In genomic region chr4:52546449-52546848, GRCh38 we compare ENCODE assay signal across 25 cellular contexts.
"Had no signal": no experiment of that assay in that cellular context is flagged by ENCODE, and none has a peak within 500 bp of the region (broad histone marks: within the 10 kb centered on the region; RNA-seq: fewer than 3 reads in every experiment).

No MANE protein-coding gene starts in this region.

- H3K4me3 Mint-ChIP-seq: activated CD4-positive, alpha-beta memory T cell treated with anti-CD3 and anti-CD28 coated beads for 36 hours; activated CD4-positive, alpha-beta T cell treated with anti-CD3 and anti-CD28 coated beads, Interleukin-2, amount 10 ng/mL, durations not matched to agents 24 days and 14 days; activated naive CD4-positive, alpha-beta T cell treated with anti-CD3 and anti-CD28 coated beads for 36 hours; activated naive CD8-positive, alpha-beta T cell treated with anti-CD3 and anti-CD28 coated beads, Interleukin-2, amount 10 ng/mL, durations not matched to agents 7 days and 5 days; activated T-helper 1 cell treated with anti-CD3 and anti-CD28 coated beads, Interleukin-12 subunit alpha, Interleukin-12 subunit beta, Interleukin-2, Interleukin-4 antibody, amounts not matched to agents 30 ng/mL and 10 ng/mL and 1 ng/mL, durations not matched to agents 14 hours and 24 hours and 36 hours; natural killer cell treated with Interleukin-12 subunit alpha and Interleukin-12 subunit beta and Interleukin-15 and Interleukin-18, amount 100 ng/mL, for 72 hours; stimulated activated effector memory CD8-positive, alpha-beta T cell treated with anti-CD3 and anti-CD28 coated beads, Interleukin-12 subunit alpha, Interleukin-12 subunit beta, amount 100 ng/mL, for 72 hours; stimulated activated naive CD8-positive, alpha-beta T cell treated with anti-CD3 and anti-CD28 coated beads, Interleukin-15, Interleukin-2, amounts not matched to agents 100 ng/mL and 50 ng/mL, for 24 hours; T-helper 17 cell; type B pancreatic cell had no signal

- H3K36me3 ChIP-seq: brain microvascular endothelial cell, uterus had no signal

- H3K4me3 ChIP-seq: mucosa of descending colon, skin epidermis, uterus had no signal

- H3K36me3 Mint-ChIP-seq: activated CD4-positive, alpha-beta memory T cell treated with anti-CD3 and anti-CD28 coated beads for 36 hours; activated naive CD8-positive, alpha-beta T cell treated with anti-CD3 and anti-CD28 coated beads, Interleukin-2, amount 10 ng/mL, durations not matched to agents 7 days and 5 days; natural killer cell treated with Interleukin-12 subunit alpha and Interleukin-12 subunit beta and Interleukin-15 and Interleukin-18, amount 100 ng/mL, for 72 hours; stimulated activated effector memory CD8-positive, alpha-beta T cell treated with anti-CD3 and anti-CD28 coated beads, Interleukin-12 subunit alpha, Interleukin-12 subunit beta, amount 100 ng/mL, for 72 hours; type B pancreatic cell had no signal

- H3K27ac Mint-ChIP-seq: activated CD4-positive, alpha-beta memory T cell treated with anti-CD3 and anti-CD28 coated beads for 36 hours; activated CD4-positive, alpha-beta T cell treated with anti-CD3 and anti-CD28 coated beads, Interleukin-2, amount 10 ng/mL, durations not matched to agents 24 days and 14 days; activated naive CD4-positive, alpha-beta T cell treated with anti-CD3 and anti-CD28 coated beads for 36 hours; activated naive CD8-positive, alpha-beta T cell treated with anti-CD3 and anti-CD28 coated beads, Interleukin-2, amount 10 ng/mL, durations not matched to agents 7 days and 5 days; activated T-helper 1 cell treated with anti-CD3 and anti-CD28 coated beads, Interleukin-12 subunit alpha, Interleukin-12 subunit beta, Interleukin-2, Interleukin-4 antibody, amounts not matched to agents 30 ng/mL and 10 ng/mL and 1 ng/mL, durations not matched to agents 14 hours and 24 hours and 36 hours; natural killer cell treated with Interleukin-12 subunit alpha and Interleukin-12 subunit beta and Interleukin-15 and Interleukin-18, amount 100 ng/mL, for 72 hours; stimulated activated effector memory CD8-positive, alpha-beta T cell treated with anti-CD3 and anti-CD28 coated beads, Interleukin-12 subunit alpha, Interleukin-12 subunit beta, amount 100 ng/mL, for 72 hours; stimulated activated naive CD8-positive, alpha-beta T cell treated with anti-CD3 and anti-CD28 coated beads, Interleukin-15, Interleukin-2, amounts not matched to agents 100 ng/mL and 50 ng/mL, for 24 hours; T-helper 17 cell; type B pancreatic cell had no signal

- H3K4me1 ChIP-seq: uterus had no signal

- H3K27ac ChIP-seq: brain microvascular endothelial cell, skin epidermis, uterus had no signal

- H3K27me3 Mint-ChIP-seq: type B pancreatic cell had no signal

- H3K9me3 Mint-ChIP-seq: activated CD4-positive, alpha-beta memory T cell treated with anti-CD3 and anti-CD28 coated beads for 36 hours; activated CD4-positive, alpha-beta T cell treated with anti-CD3 and anti-CD28 coated beads, Interleukin-2, amount 10 ng/mL, durations not matched to agents 24 days and 14 days; activated naive CD4-positive, alpha-beta T cell treated with anti-CD3 and anti-CD28 coated beads for 36 hours; activated naive CD8-positive, alpha-beta T cell treated with anti-CD3 and anti-CD28 coated beads, Interleukin-2, amount 10 ng/mL, durations not matched to agents 7 days and 5 days; activated T-helper 1 cell treated with anti-CD3 and anti-CD28 coated beads, Interleukin-12 subunit alpha, Interleukin-12 subunit beta, Interleukin-2, Interleukin-4 antibody, amounts not matched to agents 30 ng/mL and 10 ng/mL and 1 ng/mL, durations not matched to agents 14 hours and 24 hours and 36 hours; natural killer cell treated with Interleukin-12 subunit alpha and Interleukin-12 subunit beta and Interleukin-15 and Interleukin-18, amount 100 ng/mL, for 72 hours; stimulated activated effector memory CD8-positive, alpha-beta T cell treated with anti-CD3 and anti-CD28 coated beads, Interleukin-12 subunit alpha, Interleukin-12 subunit beta, amount 100 ng/mL, for 72 hours; stimulated activated naive CD8-positive, alpha-beta T cell treated with anti-CD3 and anti-CD28 coated beads, Interleukin-15, Interleukin-2, amounts not matched to agents 100 ng/mL and 50 ng/mL, for 24 hours; type B pancreatic cell had no signal

- H3K4me1 Mint-ChIP-seq: activated CD4-positive, alpha-beta T cell treated with anti-CD3 and anti-CD28 coated beads, Interleukin-2, amount 10 ng/mL, durations not matched to agents 24 days and 14 days; activated naive CD8-positive, alpha-beta T cell treated with anti-CD3 and anti-CD28 coated beads, Interleukin-2, amount 10 ng/mL, durations not matched to agents 7 days and 5 days; stimulated activated effector memory CD8-positive, alpha-beta T cell treated with anti-CD3 and anti-CD28 coated beads, Interleukin-12 subunit alpha, Interleukin-12 subunit beta, amount 100 ng/mL, for 72 hours had no signal

- H3K9me3 ChIP-seq: mucosa of descending colon, uterus had no signal

- DNase-seq: activated CD4-positive, alpha-beta memory T cell treated with anti-CD3 and anti-CD28 coated beads for 36 hours; activated CD4-positive, alpha-beta T cell treated with anti-CD3 and anti-CD28 coated beads, Interleukin-2, amount 10 ng/mL, durations not matched to agents 24 days and 14 days; activated CD4-positive, CD25-positive, alpha-beta regulatory T cell treated with anti-CD3 and anti-CD28 coated beads, Interleukin-2, amount 50 U/mL, for 72 hours; activated CD8-positive, alpha-beta memory T cell treated with anti-CD3 and anti-CD28 coated beads, Interleukin-2, amount 50 U/mL, for 4 hours; activated effector memory CD4-positive, alpha-beta T cell treated with anti-CD3 and anti-CD28 coated beads, Interleukin-2, amount 50 U/mL, for 16 hours; activated naive CD4-positive, alpha-beta T cell treated with anti-CD3 and anti-CD28 coated beads for 36 hours; activated naive CD8-positive, alpha-beta T cell treated with anti-CD3 and anti-CD28 coated beads, Interleukin-2, amount 10 ng/mL, durations not matched to agents 7 days and 5 days; activated T-cell treated with anti-CD3 and anti-CD28 coated beads, Interleukin-2, amount 50 U/mL, for 1 hour; amniotic stem cell; brain microvascular endothelial cell; caudate nucleus; kidney glomerular epithelial cell; mucosa of descending colon; stimulated activated CD4-positive, alpha-beta T cell treated with anti-CD3 and anti-CD28 coated beads, Interleukin-12 subunit alpha, Interleukin-12 subunit beta, amount 100 ng/mL, for 4 hours; stimulated activated CD4-positive, alpha-beta T cell treated with anti-CD3 and anti-CD28 coated beads, Interleukin-4, amount 100 ng/mL, for 1 hour; T-helper 17 cell; uterus had no signal

- H3K27me3 ChIP-seq: brain microvascular endothelial cell, uterus had no signal

- ATAC-seq: esophagus mucosa; mucosa of descending colon; natural killer cell treated with Interleukin-12 subunit alpha and Interleukin-12 subunit beta and Interleukin-15 and Interleukin-18, amount 100 ng/mL, for 72 hours; sciatic nerve; stimulated activated effector memory CD8-positive, alpha-beta T cell treated with anti-CD3 and anti-CD28 coated beads, Interleukin-12 subunit alpha, Interleukin-12 subunit beta, amount 100 ng/mL, for 72 hours; T-helper 17 cell had no signal
